8 cellular contexts compared by ENCODE assay signal in the genomic region with DNA sequence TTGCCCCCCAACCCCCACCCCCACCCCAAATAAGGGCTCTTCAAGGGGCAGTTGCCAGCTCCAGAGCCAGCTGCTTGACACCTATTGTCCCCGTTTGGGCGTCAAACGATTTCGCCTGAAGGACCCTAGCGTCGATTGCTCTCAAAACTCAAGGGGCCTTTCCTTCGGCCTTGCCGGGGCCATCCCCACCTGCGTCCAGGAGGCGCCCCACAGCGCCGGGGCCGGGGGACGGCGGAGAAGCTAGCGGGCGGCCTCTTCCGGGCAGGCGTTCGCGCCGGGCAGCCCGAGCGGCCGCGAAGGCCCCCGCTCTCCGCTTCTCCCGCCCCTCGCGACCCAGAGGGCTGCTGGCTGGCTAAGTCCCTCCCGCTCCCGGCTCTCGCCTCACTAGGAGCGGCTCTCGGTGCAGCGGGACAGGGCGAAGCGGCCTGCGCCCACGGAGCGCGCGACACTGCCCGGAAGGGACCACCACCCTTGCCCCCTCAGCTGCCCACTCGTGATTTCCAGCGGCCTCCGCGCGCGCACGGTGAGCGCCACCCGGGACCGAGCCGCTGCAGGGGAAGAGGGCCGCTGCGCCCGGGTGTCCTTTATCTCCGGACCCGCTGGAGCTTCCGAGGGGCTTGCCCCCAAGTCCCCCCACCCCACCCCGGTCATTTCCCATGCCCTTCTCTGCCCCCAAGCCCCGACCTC. TPM values are rescaled to one million over a fixed set of nuclear protein-coding genes. Genes with fewer than 3 reads are reported as not detected.
DNase-seq lines count a peak whose midpoint lies in the region; ATAC-seq and TF ChIP-seq lines count a peak whose summit lies in the region.

A gene with protein sequence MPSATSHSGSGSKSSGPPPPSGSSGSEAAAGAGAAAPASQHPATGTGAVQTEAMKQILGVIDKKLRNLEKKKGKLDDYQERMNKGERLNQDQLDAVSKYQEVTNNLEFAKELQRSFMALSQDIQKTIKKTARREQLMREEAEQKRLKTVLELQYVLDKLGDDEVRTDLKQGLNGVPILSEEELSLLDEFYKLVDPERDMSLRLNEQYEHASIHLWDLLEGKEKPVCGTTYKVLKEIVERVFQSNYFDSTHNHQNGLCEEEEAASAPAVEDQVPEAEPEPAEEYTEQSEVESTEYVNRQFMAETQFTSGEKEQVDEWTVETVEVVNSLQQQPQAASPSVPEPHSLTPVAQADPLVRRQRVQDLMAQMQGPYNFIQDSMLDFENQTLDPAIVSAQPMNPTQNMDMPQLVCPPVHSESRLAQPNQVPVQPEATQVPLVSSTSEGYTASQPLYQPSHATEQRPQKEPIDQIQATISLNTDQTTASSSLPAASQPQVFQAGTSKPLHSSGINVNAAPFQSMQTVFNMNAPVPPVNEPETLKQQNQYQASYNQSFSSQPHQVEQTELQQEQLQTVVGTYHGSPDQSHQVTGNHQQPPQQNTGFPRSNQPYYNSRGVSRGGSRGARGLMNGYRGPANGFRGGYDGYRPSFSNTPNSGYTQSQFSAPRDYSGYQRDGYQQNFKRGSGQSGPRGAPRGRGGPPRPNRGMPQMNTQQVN (plus strand): TSS at position 383 of the 687 bp plus-strand sequence. CDS start 690 bp downstream, outside the sequence.

- no peak for TF ChIP-seq CTCF in GM13976 (IDR thresholded peaks at IDR 0.05; ENCODE audit: borderline replicate concordance, control extremely low read depth, extremely low read depth, insufficient read depth, missing control alignments)
- TF ChIP-seq CTCF in left ventricle myocardium inferior (IDR thresholded peaks at IDR 0.05; ENCODE audit: borderline replicate concordance) = peak; percentile 5
- no peak for TF ChIP-seq CTCF in progenitor cell of endocrine pancreas (IDR thresholded peaks at IDR 0.05; ENCODE audit: unreplicated experiment)
- TF ChIP-seq CTCF in upper lobe of right lung (IDR thresholded peaks at IDR 0.05) = no peak

- H3K9me3 ChIP-seq in left ventricle myocardium inferior (replicated peaks) = no peaks in the 10 kb centered on the region
- H3K9me3 ChIP-seq in upper lobe of right lung = no peaks in the 10 kb centered on the region

- in situ Hi-C loops in GM13976 (cut with MboI; ENCODE audit: low sequenced_read_pairs, unreplicated experiment) = no loop called here

- intact Hi-C loops in T-helper 1 cell treated with Interleukin-12 subunit alpha and Interleukin-12 subunit beta and Interleukin-4 antibody, amounts not matched to agents 30 ng/mL and 1 ng/mL, for 36 hours (cut with micrococcal nuclease) = loop anchor here (1.0 to 10.0 kb wide), 18 partner anchors 54 to 1611 kb away; a partner anchor contains a TSS
- intact Hi-C loops in left ventricle myocardium inferior (cut with micrococcal nuclease) (loop anchor here (10.0 kb wide), 1 partner anchor 53 kb away; a partner anchor contains a TSS), upper lobe of right lung (cut with DNase I) (no loop called here)

- peaks cover 24% of the 10 kb centered on the region for H3K4me1 Mint-ChIP-seq in progenitor cell of endocrine pancreas (ENCODE audit: low read depth)

- peak within 1 kb of the TSS; percentile 92 for H3K4me3 ChIP-seq in left ventricle myocardium inferior
- peak within 1 kb of the TSS; percentile 98 for H3K4me3 ChIP-seq in upper lobe of right lung

- ATAC-seq in HG02870 (IDR thresholded peaks at IDR 0.05; ENCODE audit: unreplicated experiment) (peak; percentile 65), upper lobe of right lung (peak; percentile 94)

- no peaks in the 10 kb centered on the region for H3K27me3 ChIP-seq in left ventricle myocardium inferior (ENCODE audit: low read depth)
- no peaks in the 10 kb centered on the region for H3K27me3 ChIP-seq in upper lobe of right lung

- H3K4me1 ChIP-seq in left ventricle myocardium inferior (peaks cover 54% of the 10 kb centered on the region), upper lobe of right lung (peaks cover 32% of the 10 kb centered on the region)

- no peaks in the 10 kb centered on the region for H3K9me3 Mint-ChIP-seq in progenitor cell of endocrine pancreas (ENCODE audit: low read depth)

- peaks cover 11% of the 10 kb centered on the region for H3K36me3 ChIP-seq in left ventricle myocardium inferior
- H3K36me3 ChIP-seq in upper lobe of right lung = peaks cover 18% of the 10 kb centered on the region

- H3K27ac ChIP-seq in left ventricle myocardium inferior (replicated peaks) (peak within 1 kb of the TSS; percentile 99), upper lobe of right lung (peak within 1 kb of the TSS; percentile 100)

- DNase-seq in GM13976 (ENCODE audit: low spot score) (peak; percentile 94), NCI-H1694 (lab: John Stamatoyannopoulos, UW) (peak; percentile 90), amniotic epithelial cell (ENCODE audit: low read depth) (peak; percentile 76), left ventricle myocardium inferior (peak; percentile 88), progenitor cell of endocrine pancreas (ENCODE audit: low spot score, unreplicated experiment) (peak; percentile 84), upper lobe of right lung (peak; percentile 95)

- H3K36me3 Mint-ChIP-seq in progenitor cell of endocrine pancreas (ENCODE audit: insufficient read depth) = peaks cover 11% of the 10 kb centered on the region

- H3K27ac Mint-ChIP-seq in progenitor cell of endocrine pancreas = peak within 1 kb of the TSS; percentile 98

- no peaks in the 10 kb centered on the region for H3K27me3 Mint-ChIP-seq in progenitor cell of endocrine pancreas

- H3K4me3 Mint-ChIP-seq in progenitor cell of endocrine pancreas (ENCODE audit: low read depth) = peak within 1 kb of the TSS; percentile 97

RNA-seq across cellular contexts. Expression of the gene that starts here (rescaled TPM):
- total RNA-seq in T-helper 1 cell treated with Interleukin-12 subunit alpha and Interleukin-12 subunit beta and Interleukin-4 antibody, amounts not matched to agents 30 ng/mL and 1 ng/mL, for 36 hours = 206 and 225 TPM in 2 replicates
- 112 TPM for total RNA-seq in left ventricle myocardium inferior
- total RNA-seq in progenitor cell of endocrine pancreas = 317 and 325 TPM in 2 replicates
- 164 TPM for total RNA-seq in upper lobe of right lung

Comparison
In these comparisons a context has a peak if more than half of its experiments do, and no peak if none do; other contexts are left out.
1. Peak in every context shown above with its lines: DNase-seq, ATAC-seq, H3K4me3 ChIP-seq and H3K27ac ChIP-seq.